Comparison of ENCODE assay signal across 15 cellular contexts in the genomic region with DNA sequence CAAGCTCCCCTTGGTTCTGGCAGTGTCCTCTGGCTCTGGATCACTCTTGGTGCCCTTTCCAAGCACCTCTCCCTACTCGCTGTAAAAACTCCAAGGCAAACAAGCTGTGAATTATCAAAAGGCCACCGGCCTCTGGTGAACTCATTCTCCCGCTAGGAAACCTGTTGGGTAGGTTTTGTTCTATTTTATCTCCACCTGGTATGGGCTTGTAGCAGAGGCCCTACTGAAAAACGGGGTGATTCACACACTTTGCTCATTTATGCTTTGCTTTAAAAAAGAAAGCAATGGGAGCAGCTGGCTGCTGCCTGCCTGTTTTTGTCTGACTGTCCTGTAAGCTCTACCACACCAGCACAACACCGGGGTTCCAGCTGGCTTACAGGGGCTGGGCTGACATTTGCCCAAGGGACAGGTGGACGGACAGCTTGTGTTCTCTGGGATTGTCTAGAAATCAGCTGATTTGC. TPM values are rescaled to one million over a fixed set of nuclear protein-coding genes. Genes with fewer than 3 reads are reported as not detected.
DNase-seq lines count a peak whose midpoint lies in the region; ATAC-seq, FAIRE-seq and TF ChIP-seq lines count a peak whose summit lies in the region.
"Had no signal": no experiment of that assay in that cellular context is flagged by ENCODE, and none has a peak within 500 bp of the region (broad histone marks: within the 10 kb centered on the region; RNA-seq: fewer than 3 reads in every experiment).

No MANE protein-coding gene starts in this region.

- no TSS peak for BruUV-seq in Calu3 (replicated peaks; lab: Mats Ljungman, UMichigan)

- DNase-seq in Calu3 (peak; percentile 73), NCI-H146 treated with DMSO at 0.1 percent for 48 hours (lab: John Stamatoyannopoulos, UW; ENCODE audit: unreplicated experiment) (peak; percentile 41), bronchial epithelial cell (ENCODE audit: low read depth) (peak; percentile 93), posterior vena cava (ENCODE audit: low spot score) (no peak), NCI-H446 treated with DMSO at 0.1 percent for 48 hours (lab: John Stamatoyannopoulos, UW) (no peak)
- no peak for DNase-seq in effector CD8-positive, alpha-beta T cell (lab: John Stamatoyannopoulos, UW)
- DNase-seq: AML-193, amniotic stem cell, H7, ovary, T1000 had no signal

- H3K9me3 Mint-ChIP-seq in Calu3 (ENCODE audit: low read depth, unreplicated experiment) = no peaks in the 10 kb centered on the region

- intact Hi-C loops in Calu3 (cut with micrococcal nuclease; ENCODE audit: unreplicated experiment) (loop anchor here (1.0 kb wide), 1 partner anchor 7 kb away; no protein-coding TSS in a partner anchor), posterior vena cava (cut with DNase I) (no loop called here)

- no peaks in the 10 kb centered on the region for H3K27me3 Mint-ChIP-seq in Calu3 (ENCODE audit: unreplicated experiment)

- H3K36me3 Mint-ChIP-seq in Calu3 (ENCODE audit: insufficient read depth, unreplicated experiment) = peaks cover 7% of the 10 kb centered on the region

- H3K9me3 ChIP-seq in mucosa of stomach (ENCODE audit: control insufficient read depth, low read length) = no peaks in the 10 kb centered on the region
- H3K9me3 ChIP-seq: ovary had no signal

- H3K9ac ChIP-seq in mucosa of stomach (ENCODE audit: low read length) = peak overlapping the region; percentile 5
- H3K9ac ChIP-seq: KMS-11 had no signal

- peak overlapping the region; percentile 50 for H3K4me3 Mint-ChIP-seq in Calu3 (ENCODE audit: low read depth, unreplicated experiment)

- peak; percentile 93 for FAIRE-seq in bronchial epithelial cell (lab: Jason Lieb, UNC)
- FAIRE-seq: endothelial cell of umbilical vein had no signal

- CTCF ChIA-PET in Calu3 (lab: Charles Lee) = interaction anchor here (0.6 to 2.7 kb wide), 9 partner anchors 12 to 144 kb away, joined by 3 to 6 read pairs (median 3); a partner anchor contains a TSS

- peaks cover 76% of the 10 kb centered on the region for H3K4me1 ChIP-seq in mucosa of stomach (ENCODE audit: control insufficient read depth, insufficient read depth, low read length)

- TF ChIP-seq CTCF in Calu3 (IDR thresholded peaks at IDR 0.05; ENCODE audit: unreplicated experiment) (no peak), bronchial epithelial cell (IDR thresholded peaks at IDR 0.05; ENCODE audit: insufficient read depth, low read length, severe bottlenecking) (no peak)

- H3K36me3 ChIP-seq in bronchial epithelial cell (ENCODE audit: control insufficient read depth, insufficient read depth, low read length) = peaks cover 3% of the 10 kb centered on the region
- no peaks in the 10 kb centered on the region for H3K36me3 ChIP-seq in mucosa of stomach (ENCODE audit: control insufficient read depth, insufficient read depth, low read length)
- H3K36me3 ChIP-seq: ovary had no signal

- peak overlapping the region; percentile 75 for H3K27ac Mint-ChIP-seq in Calu3 (ENCODE audit: unreplicated experiment)

- no peaks in the 10 kb centered on the region for H3K27me3 ChIP-seq in bronchial epithelial cell (ENCODE audit: control insufficient read depth, insufficient read depth, low read length)
- no peaks in the 10 kb centered on the region for H3K27me3 ChIP-seq in mucosa of stomach (ENCODE audit: control insufficient read depth, insufficient read depth, low read length)
- H3K27me3 ChIP-seq: ovary had no signal

- H3K4me3 ChIP-seq in bronchial epithelial cell (ENCODE audit: low read depth, low read length) (no peak overlapping the region), mucosa of stomach (ENCODE audit: low read length) (no peak overlapping the region)
- H3K4me3 ChIP-seq: ovary had no signal

- peaks cover 59% of the 10 kb centered on the region for H3K4me1 Mint-ChIP-seq in Calu3 (ENCODE audit: low read depth, unreplicated experiment)

- no peak for ATAC-seq in HG03439 (IDR thresholded peaks at IDR 0.05; ENCODE audit: unreplicated experiment)

RNA-seq across cellular contexts. Expression of a gene that starts 56.8 kb away (rescaled TPM):
- total RNA-seq in Calu3 (2022) = 35.0 and 36.9 TPM in 2 replicates
- 22.1 and 24.6 TPM in 2 replicates for total RNA-seq in bronchial epithelial cell
- 10 to 100 TPM; 17.5 to 19.2 TPM for total RNA-seq in posterior vena cava

Comparison
In these comparisons a context has a peak if more than half of its experiments do, and no peak if none do; other contexts are left out.
1. DNase-seq: peak in Calu3 (single experiment), NCI-H146 treated with DMSO at 0.1 percent for 48 hours (single experiment) and bronchial epithelial cell (single experiment); none in effector CD8-positive, alpha-beta T cell (single experiment), posterior vena cava (single experiment) and NCI-H446 treated with DMSO at 0.1 percent for 48 hours (single experiment).